ENCODE assay signal across 22 cellular contexts in the genomic region with DNA sequence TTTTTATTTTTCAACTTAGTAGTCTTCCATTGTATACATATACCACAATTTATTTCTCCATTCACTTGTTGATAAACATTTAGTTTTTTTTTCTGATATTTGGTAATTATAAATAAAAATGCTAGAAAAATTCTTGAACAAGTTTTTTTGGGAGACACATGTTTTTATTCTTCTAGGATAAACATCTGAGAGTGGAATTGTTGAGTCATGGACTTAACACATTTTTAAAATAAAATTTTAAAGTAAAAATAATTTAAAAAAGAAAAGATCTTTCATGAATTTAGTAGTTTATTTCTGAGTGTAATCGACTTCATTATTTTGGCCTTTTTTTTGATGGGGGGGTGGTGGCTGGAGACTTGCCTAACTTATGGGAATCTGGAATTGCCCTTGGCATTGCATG.
"Had no signal": no experiment of that assay in that cellular context is flagged by ENCODE, and none has a peak within 500 bp of the region (broad histone marks: within the 10 kb centered on the region; RNA-seq: fewer than 3 reads in every experiment).

No MANE protein-coding gene starts in this region.

- H3K4me2 ChIP-seq: smooth muscle cell had no signal

- H3K36me3 ChIP-seq: heart right ventricle, ovary, right lobe of liver, thyroid gland had no signal

- DNase-seq: dermis blood vessel endothelial cell; effector memory CD8-positive, alpha-beta T cell; foreskin keratinocyte; glutamatergic neuron; heart right ventricle; hippocampal formation; islet precursor cell; natural killer cell; occipital lobe; ovary; retina; right lobe of liver; stimulated activated CD4-positive, alpha-beta T cell treated with anti-CD3 and anti-CD28 coated beads, Interleukin-12 subunit alpha, Interleukin-12 subunit beta, amount 100 ng/mL, for 4 hours; stimulated activated CD4-positive, alpha-beta T cell treated with anti-CD3 and anti-CD28 coated beads, Interleukin-1b, Interleukin-23, amount 100 ng/mL, for 48 hours; stimulated activated CD4-positive, alpha-beta T cell treated with anti-CD3 and anti-CD28 coated beads, Interleukin-4, amount 100 ng/mL, for 1 hour; stimulated activated CD8-positive, alpha-beta memory T cell treated with anti-CD3 and anti-CD28 coated beads, Interleukin-4, amount 100 ng/mL, for 48 hours; stimulated activated naive CD4-positive, alpha-beta T cell; stimulated activated naive CD8-positive, alpha-beta T cell treated with anti-CD3 and anti-CD28 coated beads, Interleukin-15, amount 100 ng/mL, for 72 hours; thyroid gland had no signal

- H3K27ac ChIP-seq: coronary artery, foreskin keratinocyte, heart right ventricle, ovary, right lobe of liver, thyroid gland had no signal

- H3K4me1 ChIP-seq: foreskin keratinocyte, right lobe of liver had no signal

- H3K4me3 ChIP-seq: coronary artery, heart right ventricle, lung, ovary, right lobe of liver, smooth muscle cell, thyroid gland had no signal

- H3K9me3 ChIP-seq: heart right ventricle, ovary, right lobe of liver, thyroid gland had no signal

- H3K27me3 ChIP-seq: foreskin keratinocyte, heart right ventricle, ovary, right lobe of liver, thyroid gland had no signal
